In the genomic region with DNA sequence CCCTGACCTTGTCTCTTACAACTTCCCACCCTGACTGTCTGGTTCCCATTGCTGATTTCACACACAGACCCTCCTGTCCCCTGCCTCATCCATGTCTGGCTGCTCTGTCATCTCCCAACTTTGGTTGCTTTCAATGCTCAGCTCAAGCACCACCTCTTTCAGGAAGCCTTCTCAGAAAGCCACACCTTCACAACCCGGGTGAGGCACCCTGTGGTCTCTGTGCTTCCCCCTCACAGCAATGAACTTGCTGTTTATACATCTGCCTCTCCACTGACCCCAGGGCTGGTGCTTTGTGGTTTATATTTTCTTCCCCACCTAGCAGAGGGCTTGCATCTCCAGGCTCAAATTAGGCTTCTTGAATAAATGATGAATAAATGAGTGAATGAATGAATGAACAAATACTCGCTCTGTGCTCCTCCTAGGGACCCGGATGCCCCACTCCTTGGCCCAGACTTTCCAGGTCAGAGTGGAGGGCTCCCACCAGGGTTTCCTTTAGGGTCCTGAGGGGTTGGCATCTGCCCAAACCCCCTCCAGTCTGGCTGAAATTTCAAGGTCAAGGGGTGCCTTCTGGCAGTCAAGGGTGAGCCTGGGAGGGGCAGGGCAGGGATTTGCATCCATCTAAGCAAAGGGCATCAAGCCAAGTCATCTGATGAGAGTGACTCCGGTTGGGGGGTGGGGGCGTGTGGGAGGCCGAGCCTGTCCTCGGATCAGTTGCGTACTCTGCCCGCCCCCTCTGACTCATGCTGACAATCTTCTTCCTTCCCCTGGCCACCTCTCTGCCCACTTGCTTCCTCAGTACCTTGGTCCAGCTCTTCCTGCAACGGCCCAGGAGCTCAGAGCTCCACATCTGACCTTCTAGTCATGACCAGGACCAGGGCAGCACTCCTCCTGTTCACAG, we compare ENCODE assay signal across 8 cellular contexts. TPM values are rescaled to one million over a fixed set of nuclear protein-coding genes. Genes with fewer than 3 reads are reported as not detected.
DNase-seq lines count a peak whose midpoint lies in the region; ATAC-seq and TF ChIP-seq lines count a peak whose summit lies in the region.

TSS of gene ITGAX (plus strand) at position 783 of the 898 bp plus-strand sequence. CDS start at position 862, 79 bp downstream.

- TF ChIP-seq EP300 in SK-N-SH (IDR thresholded peaks at IDR 0.05; ENCODE audit: borderline replicate concordance in 1 of 2, low read depth in 1 of 2, low read length in 1 of 2) = no peak

- TF ChIP-seq CTCF in SK-N-SH (IDR thresholded peaks at IDR 0.05) (no peak), brain microvascular endothelial cell (IDR thresholded peaks at IDR 0.05; ENCODE audit: low read depth, low read length, missing control alignments) (no peak)

- 17% methylated on average over 8 of the region's 10 CpGs for WGBS in SK-N-SH (ENCODE audit: low lambda C conversion rate)

- no peaks in the 10 kb centered on the region for H4K20me1 ChIP-seq in SK-N-SH (ENCODE audit: insufficient read depth)

- no peak within 1 kb of the TSS for H3K4me3 ChIP-seq in SK-N-SH (ENCODE audit: low read depth in 2 of 2, low read length in 1 of 2)
- no peak within 1 kb of the TSS for H3K4me3 ChIP-seq in brain microvascular endothelial cell (ENCODE audit: low read depth, low read length)
- peak within 1 kb of the TSS in 3 of 5 donors; percentile 39 to 50 (median 43) for H3K4me3 ChIP-seq in subcutaneous abdominal adipose tissue (ENCODE audit: low read depth in 1 of 5, low read length in 5 of 5)

- DNase-seq in SK-N-SH = peak; percentile 17
- DNase-seq in brain microvascular endothelial cell = peak; percentile 45
- DNase-seq in medulla oblongata (ENCODE audit: extremely low spot score) = peak; percentile 66
- DNase-seq in NCI-H1417 (lab: John Stamatoyannopoulos, UW) = no peak
- DNase-seq in D341Med (ENCODE audit: low spot score) = no peak

- H3K27me3 ChIP-seq in SK-N-SH (ENCODE audit: insufficient read depth) (peaks cover 20% of the 10 kb centered on the region), brain microvascular endothelial cell (replicated peaks) (no peaks in the 10 kb centered on the region), subcutaneous abdominal adipose tissue (ENCODE audit: control insufficient read depth in 5 of 5, insufficient read depth in 4 of 5, low read length in 5 of 5) (peaks cover 0 to 8% (median 3%) of the 10 kb centered on the region in 5 donors)

- ATAC-seq in GM18909 (IDR thresholded peaks at IDR 0.05; ENCODE audit: poor library complexity, unreplicated experiment) (peak; percentile 73), HG03045 (IDR thresholded peaks at IDR 0.05; ENCODE audit: unreplicated experiment) (peak; percentile 74)

- H3K36me3 ChIP-seq in SK-N-SH (replicated peaks in 1 of 2; ENCODE audit: control insufficient read depth in 1 of 2, insufficient read depth in 2 of 2, low read length in 1 of 2) = no peaks in the 10 kb centered on the region
- H3K36me3 ChIP-seq in brain microvascular endothelial cell (replicated peaks) = no peaks in the 10 kb centered on the region
- H3K36me3 ChIP-seq in subcutaneous abdominal adipose tissue (ENCODE audit: control insufficient read depth in 5 of 5, insufficient read depth in 5 of 5, low read length in 5 of 5) = no peaks in the 10 kb centered on the region

- H3K27ac ChIP-seq in SK-N-SH (ENCODE audit: low read depth in 2 of 2, low read length in 1 of 2) = no peak within 1 kb of the TSS
- no peak within 1 kb of the TSS for H3K27ac ChIP-seq in brain microvascular endothelial cell
- H3K27ac ChIP-seq in subcutaneous abdominal adipose tissue (ENCODE audit: low read depth, low read length) = no peak within 1 kb of the TSS

- no peaks in the 10 kb centered on the region for H3K4me1 ChIP-seq in SK-N-SH (ENCODE audit: control insufficient read depth in 1 of 2, insufficient read depth in 2 of 2, low read depth in 1 of 2, low read length in 1 of 2)
- peaks cover 0 to 27% (median 0%) of the 10 kb centered on the region in 5 donors for H3K4me1 ChIP-seq in subcutaneous abdominal adipose tissue (ENCODE audit: control insufficient read depth in 5 of 5, insufficient read depth in 5 of 5, low read length in 5 of 5)

- H2AFZ ChIP-seq in SK-N-SH (ENCODE audit: low read depth) = no peak within 1 kb of the TSS; the same call in 1 of the 2 replicates

- H3K79me2 ChIP-seq in SK-N-SH (ENCODE audit: insufficient read depth) = no peaks in the 10 kb centered on the region

- H3F3A ChIP-seq in SK-N-SH (replicated peaks; ENCODE audit: insufficient read depth) = no peaks in the 10 kb centered on the region

- in situ Hi-C loops in brain microvascular endothelial cell (cut with HindIII; ENCODE audit: low pct_ligation_motif_present, low sequenced_read_pairs) = no loop called here

- no peak for TF ChIP-seq RAD21 in SK-N-SH (IDR thresholded peaks at IDR 0.05; ENCODE audit: low read length)

- H3K9ac ChIP-seq in SK-N-SH = no peak within 1 kb of the TSS
- H3K9ac ChIP-seq in subcutaneous abdominal adipose tissue (ENCODE audit: low read length in 5 of 5) = peak within 1 kb of the TSS in 1 of 5 donors; percentile 64

- CTCF ChIA-PET in SK-N-SH (lab: Yijun Ruan, JAX) = no interaction called here

- POLR2A ChIA-PET in SK-N-SH (lab: Yijun Ruan, JAX) = no interaction called here

- no peaks in the 10 kb centered on the region for H3K9me2 ChIP-seq in SK-N-SH

- no peak within 1 kb of the TSS for H3K4me2 ChIP-seq in SK-N-SH

- H3K9me3 ChIP-seq in SK-N-SH (no peaks in the 10 kb centered on the region), subcutaneous abdominal adipose tissue (ENCODE audit: control insufficient read depth in 5 of 5, low read length in 5 of 5) (no peaks in the 10 kb centered on the region)

TF ChIP-seq in SK-N-SH, 30 proteins besides CTCF, POLR2A, EP300 and RAD21:
- TF ChIP-seq GATA2 (CRISPR knock-in tag; IDR thresholded peaks at IDR 0.05) (no peak), FOSL2 (IDR thresholded peaks at IDR 0.05; ENCODE audit: borderline replicate concordance, low read depth) (peak; percentile 28; the same call in 1 of the 2 replicates), SMC3 (IDR thresholded peaks at IDR 0.05; ENCODE audit: low read depth, low read length) (no peak)

RNA-seq across cellular contexts. Expression of gene ITGAX, which starts in this region (rescaled TPM):
- polyA plus RNA-seq in SK-N-SH (2012; rRNA removed) = 0.44 and 0.66 TPM in 2 replicates
- polyA plus RNA-seq in SK-N-SH (2012; cell fraction: cytosol; rRNA removed) = 0.30 and 0.38 TPM in 2 replicates
- polyA plus RNA-seq in SK-N-SH (2012; cell fraction: nucleus; rRNA removed) = 0.81 and 1.3 TPM in 2 replicates

Comparison
In these comparisons a context has a peak if more than half of its experiments do, and no peak if none do; other contexts are left out.
1. DNase-seq: peak in SK-N-SH (single experiment), brain microvascular endothelial cell (single experiment) and medulla oblongata (single experiment); none in NCI-H1417 (0 of 3) and D341Med (single experiment).
2. H3K4me3 ChIP-seq: peak in subcutaneous abdominal adipose tissue (3 of 5); none in SK-N-SH (0 of 2) and brain microvascular endothelial cell (single experiment).